In the genomic region with DNA sequence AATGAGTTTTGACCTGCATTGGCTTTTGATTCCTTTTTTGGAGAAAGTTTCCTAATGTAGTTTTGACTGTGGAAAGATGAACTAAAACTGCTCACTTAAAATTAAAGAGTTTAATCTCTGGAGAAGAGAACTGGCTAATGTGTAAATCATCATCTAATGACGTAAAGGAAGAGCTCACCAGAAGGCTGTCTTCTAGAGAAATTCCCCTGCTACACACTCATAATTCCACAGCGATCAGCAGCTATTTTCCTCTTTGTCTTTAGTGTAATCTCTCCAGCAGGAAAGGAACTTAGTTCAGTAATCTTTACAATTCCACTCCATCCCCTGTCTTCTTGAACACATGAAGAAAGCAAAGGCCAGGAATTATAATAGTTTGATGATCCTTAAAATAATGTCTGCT, we compare ENCODE assay signal across 22 cellular contexts. TPM values are rescaled to one million over a fixed set of nuclear protein-coding genes. Genes with fewer than 3 reads are reported as not detected.
A peak's percentile ranks its signal among the peaks of the same experiment; 100 is the strongest.
DNase-seq lines count a peak whose midpoint lies in the region; TF ChIP-seq lines count a peak whose summit lies in the region.
"Had no signal": no experiment of that assay in that cellular context is flagged by ENCODE, and none has a peak within 500 bp of the region (broad histone marks: within the 10 kb centered on the region; RNA-seq: fewer than 3 reads in every experiment).

No MANE protein-coding gene starts in this region.

- TF ChIP-seq CTCF in cardiac fibroblast (IDR thresholded peaks at IDR 0.05; ENCODE audit: low read depth, low read length) (no peak), fibroblast of villous mesenchyme (IDR thresholded peaks at IDR 0.05; ENCODE audit: insufficient read depth, low read depth, low read length) (no peak), smooth muscle cell (IDR thresholded peaks at IDR 0.05; ENCODE audit: borderline replicate concordance, insufficient read depth, poor library complexity, severe bottlenecking) (no peak), hepatocyte (IDR thresholded peaks at IDR 0.05; ENCODE audit: poor library complexity) (no peak)

- DNase-seq in GM23248: peak; percentile 59
- peak; percentile 39 to 56 for DNase-seq in cardiac fibroblast (ENCODE audit: low read depth in 2 of 2)
- DNase-seq in fibroblast of villous mesenchyme (ENCODE audit: low read depth): peak; percentile 12
- no peak for DNase-seq in smooth muscle cell (lab: John Stamatoyannopoulos, UW; ENCODE audit: unreplicated experiment)
- DNase-seq in occipital lobe (lab: John Stamatoyannopoulos, UW): no peak
- no peak for DNase-seq in NCI-H2196 (lab: John Stamatoyannopoulos, UW; ENCODE audit: unreplicated experiment)
- DNase-seq in hepatocyte (ENCODE audit: low spot score): no peak
- DNase-seq: AML-193; CD8-positive, alpha-beta memory T cell; GDM1; H7; MG63; NCI-H1417; NCI-H1694 treated with DMSO at 0.1 percent for 48 hours; NCI-H2081 treated with DMSO at 0.1 percent for 48 hours; NCI-H446 treated with DMSO at 0.1 percent for 48 hours; OCI-M1; SHP77 treated with DMSO at 0.1 percent for 48 hours; SK-N-SH had no signal

- H3K9me3 ChIP-seq in GM23248 (ENCODE audit: low read depth) (no peaks in the 10 kb centered on the region), smooth muscle cell (replicated peaks; ENCODE audit: low read depth) (no peaks in the 10 kb centered on the region), hepatocyte (ENCODE audit: low read depth) (no peaks in the 10 kb centered on the region)

- H3K27ac ChIP-seq in GM23248: no peak overlapping the region
- H3K27ac ChIP-seq in smooth muscle cell (ENCODE audit: low read depth): peak overlapping the region; percentile 81
- no peak overlapping the region for H3K27ac ChIP-seq in hepatocyte
- H3K27ac ChIP-seq: C4-2B, RWPE1 had no signal

- H3K36me3 ChIP-seq in GM23248 (ENCODE audit: low read depth) (no peaks in the 10 kb centered on the region), smooth muscle cell (ENCODE audit: low read depth) (no peaks in the 10 kb centered on the region), hepatocyte (replicated peaks; ENCODE audit: insufficient read depth, low read depth) (no peaks in the 10 kb centered on the region)
- H3K36me3 ChIP-seq: MG63 had no signal

- in situ Hi-C loops in GM23248 (cut with MboI): no loop called here

- WGBS in GM23248 (ENCODE audit: low coverage in 1 of 2, low lambda C conversion rate in 2 of 2, missing lambda C conversion rate in 2 of 2), 2 experiments: 41 to 47% methylated on average over 2 of the region's 2 CpGs
- whole genome bisulfite sequencing in smooth muscle cell (ENCODE audit: low lambda C conversion rate): 2% methylated on average over 2 of the region's 2 CpGs
- 50% methylated on average over 2 of the region's 2 CpGs for WGBS in hepatocyte (ENCODE audit: low lambda C conversion rate, missing lambda C conversion rate)

- H3K27me3 ChIP-seq in GM23248 (replicated peaks; ENCODE audit: insufficient read depth) (no peaks in the 10 kb centered on the region), smooth muscle cell (ENCODE audit: low read depth) (no peaks in the 10 kb centered on the region), hepatocyte (no peaks in the 10 kb centered on the region)
- H3K27me3 ChIP-seq: MG63 had no signal

- no peaks in the 10 kb centered on the region for H3K79me2 ChIP-seq in GM23248 (ENCODE audit: insufficient read depth)
- H3K79me2 ChIP-seq in smooth muscle cell (ENCODE audit: low read depth): no peaks in the 10 kb centered on the region
- peaks cover 41% of the 10 kb centered on the region for H3K79me2 ChIP-seq in hepatocyte

- H2AFZ ChIP-seq in GM23248 (no peak overlapping the region), smooth muscle cell (ENCODE audit: low read depth) (no peak overlapping the region), hepatocyte (no peak overlapping the region)

- H3K4me1 ChIP-seq in GM23248 (ENCODE audit: insufficient read depth) (peaks cover 26% of the 10 kb centered on the region), smooth muscle cell (ENCODE audit: low read depth) (peaks cover 20% of the 10 kb centered on the region), hepatocyte (ENCODE audit: insufficient read depth) (peaks cover 27% of the 10 kb centered on the region)

- no peaks in the 10 kb centered on the region for H4K20me1 ChIP-seq in GM23248 (ENCODE audit: insufficient read depth)
- no peaks in the 10 kb centered on the region for H4K20me1 ChIP-seq in smooth muscle cell (ENCODE audit: low read depth)
- no peaks in the 10 kb centered on the region for H4K20me1 ChIP-seq in hepatocyte (ENCODE audit: insufficient read depth, poor library complexity, severe bottlenecking)

- H3K9ac ChIP-seq in GM23248: no peak overlapping the region
- peak overlapping the region; percentile 44 for H3K9ac ChIP-seq in smooth muscle cell (ENCODE audit: low read depth)
- H3K9ac ChIP-seq: SK-N-SH had no signal

- peaks cover 32% of the 10 kb centered on the region for H3F3A ChIP-seq in GM23248 (ENCODE audit: insufficient read depth)
- peaks cover 20% of the 10 kb centered on the region for H3F3A ChIP-seq in smooth muscle cell (ENCODE audit: low read depth)

- H3K4me3 ChIP-seq in GM23248: no peak overlapping the region
- no peak overlapping the region for H3K4me3 ChIP-seq in cardiac fibroblast (replicated peaks in 1 of 2; ENCODE audit: low read depth in 2 of 2, low read length in 2 of 2)
- H3K4me3 ChIP-seq in fibroblast of villous mesenchyme (ENCODE audit: low read depth, low read length): no peak overlapping the region
- H3K4me3 ChIP-seq in smooth muscle cell: no peak overlapping the region
- H3K4me3 ChIP-seq in hepatocyte: no peak overlapping the region
- H3K4me3 ChIP-seq: K562, MG63 had no signal

- H3K9me2 ChIP-seq in GM23248 (ENCODE audit: insufficient read depth) (no peaks in the 10 kb centered on the region), hepatocyte (replicated peaks; ENCODE audit: insufficient read depth) (no peaks in the 10 kb centered on the region)
- H3K9me2 ChIP-seq: SK-N-SH had no signal

- H3K4me2 ChIP-seq in GM23248 (ENCODE audit: unreplicated experiment): no peak overlapping the region
- peak overlapping the region; percentile 42 for H3K4me2 ChIP-seq in smooth muscle cell
- H3K4me2 ChIP-seq in hepatocyte: no peak overlapping the region
- H3K4me2 ChIP-seq: SK-N-SH had no signal

RNA-seq across cellular contexts. Expression of gene SPTLC3, which starts 15.8 kb away (rescaled TPM):
- total RNA-seq in GM23248 (2014; rRNA removed; shearing (Covaris generic)): 1.1 and 5.5 TPM in 2 replicates
- polyA plus RNA-seq in GM23248 (2016; fragmentation: Nextera tagmentation; extraction: Ambion mirVana): 1.4 and 2.5 TPM in 2 replicates
- total RNA-seq in fibroblast of villous mesenchyme: under 0.01 and 0.97 TPM in 2 replicates
- total RNA-seq in smooth muscle cell: 6.2 and 34.9 TPM in 2 replicates
- polyA plus RNA-seq in smooth muscle cell: 2.5 and 5.3 TPM in 2 replicates
- total RNA-seq in occipital lobe: 1.1 TPM
- 47.6 and 50.9 TPM in 2 replicates for total RNA-seq in hepatocyte
- 30.9 and 36.3 TPM in 2 replicates for polyA plus RNA-seq in hepatocyte
- total RNA-seq: CD8-positive, alpha-beta memory T cell; K562 had no signal
- polyA plus RNA-seq: K562 had no signal

Comparison
In these comparisons a context has a peak if more than half of its experiments do, and no peak if none do; other contexts are left out.
1. DNase-seq: peak in GM23248 (single experiment), cardiac fibroblast (2 of 2) and fibroblast of villous mesenchyme (single experiment); none in smooth muscle cell (single experiment), occipital lobe (single experiment), NCI-H2196 (single experiment) and hepatocyte (single experiment).